ENCODE assay signal across 13 cellular contexts in genomic region chr2:149743842-149744468, GRCh38.
DNase-seq lines count a peak whose midpoint lies in the region; ATAC-seq and TF ChIP-seq lines count a peak whose summit lies in the region.
"Had no signal": no experiment of that assay in that cellular context is flagged by ENCODE, and none has a peak within 500 bp of the region (broad histone marks: within the 10 kb centered on the region; RNA-seq: fewer than 3 reads in every experiment).

No MANE protein-coding gene starts in this region.

- H3K36me3 Mint-ChIP-seq in GM23338 (ENCODE audit: low read depth), result no peaks in the 10 kb centered on the region

- H3K27me3 ChIP-seq in GM23338 (ENCODE audit: insufficient read depth) (no peaks in the 10 kb centered on the region), RWPE2 (ENCODE audit: insufficient read depth, poor library complexity, severe bottlenecking) (no peaks in the 10 kb centered on the region), skeletal muscle satellite cell (ENCODE audit: control insufficient read depth, insufficient read depth, low read length) (no peaks in the 10 kb centered on the region), uterus (no peaks in the 10 kb centered on the region)

- H3K4me3 ChIP-seq in GM23338, result no peak overlapping the region
- no peak overlapping the region for H3K4me3 ChIP-seq in RWPE2 (ENCODE audit: severe bottlenecking)
- no peak overlapping the region for H3K4me3 ChIP-seq in fibroblast of mammary gland (ENCODE audit: control insufficient read depth, low read depth, low read length)
- H3K4me3 ChIP-seq in skeletal muscle satellite cell (ENCODE audit: low read length), result no peak overlapping the region
- H3K4me3 ChIP-seq in uterus, result no peak overlapping the region

- DNase-seq in GM23338 (ENCODE audit: low spot score) (no peak), RWPE2 (ENCODE audit: low spot score) (no peak), fibroblast of mammary gland (ENCODE audit: low read depth) (peak; percentile 98), LoVo (ENCODE audit: low spot score) (no peak), putamen (ENCODE audit: low spot score) (no peak), uterus (no peak), NCI-H2081 treated with DMSO at 0.1 percent for 48 hours (lab: John Stamatoyannopoulos, UW) (no peak)
- DNase-seq: DND-41; left colon; NCI-H1930; stimulated activated naive CD8-positive, alpha-beta T cell treated with anti-CD3 and anti-CD28 coated beads, Interleukin-15, Interleukin-2, amounts not matched to agents 100 U/mL and 50 U/mL, for 24 hours; T-helper 9 cell had no signal

- H3K9me3 ChIP-seq in RWPE2 (ENCODE audit: severe bottlenecking), result no peaks in the 10 kb centered on the region
- no peaks in the 10 kb centered on the region for H3K9me3 ChIP-seq in skeletal muscle satellite cell (replicated peaks; ENCODE audit: low read length)
- no peaks in the 10 kb centered on the region for H3K9me3 ChIP-seq in uterus

- no peak overlapping the region for H3K4me2 ChIP-seq in GM23338
- H3K4me2 ChIP-seq in skeletal muscle satellite cell (ENCODE audit: low read length), result peak overlapping the region; percentile 58

- intact Hi-C loops in uterus (cut with DNase I; ENCODE audit: low total_unique reads), result no loop called here

- no peak for ATAC-seq in GM23338
- peak; percentile 80 for ATAC-seq in RWPE2 (ENCODE audit: low read depth)
- ATAC-seq: left colon; stimulated activated naive CD8-positive, alpha-beta T cell treated with anti-CD3 and anti-CD28 coated beads, Interleukin-15, Interleukin-2, amounts not matched to agents 100 U/mL and 50 U/mL, for 24 hours had no signal

- no peaks in the 10 kb centered on the region for H4K20me1 ChIP-seq in GM23338 (replicated peaks; ENCODE audit: insufficient read depth)

- H3F3A ChIP-seq in GM23338 (replicated peaks; ENCODE audit: low read depth), result no peaks in the 10 kb centered on the region

- TF ChIP-seq POLR2A in uterus (IDR thresholded peaks at IDR 0.05), result no peak

- H3K9me2 ChIP-seq in GM23338 (ENCODE audit: insufficient read depth), result peaks cover 8% of the 10 kb centered on the region; the same call in 1 of the 2 replicates

- H2AFZ ChIP-seq in GM23338, result peak overlapping the region; percentile 38; the same call in 1 of the 2 replicates

- no peaks in the 10 kb centered on the region for H3K79me2 ChIP-seq in GM23338 (replicated peaks; ENCODE audit: insufficient read depth)

- TF ChIP-seq CTCF in GM23338 (conservative IDR thresholded peaks at IDR 0.05; ENCODE audit: low read depth in 2 of 2) (no peak), RWPE2 (IDR thresholded peaks at IDR 0.05; ENCODE audit: poor library complexity, severe bottlenecking) (no peak), fibroblast of mammary gland (conservative IDR thresholded peaks at IDR 0.05; ENCODE audit: control insufficient read depth, insufficient read depth, low read depth, low read length) (peak; percentile 20), uterus (IDR thresholded peaks at IDR 0.05) (no peak)

- H3K27ac ChIP-seq in GM23338 (ENCODE audit: low read depth) (no peak overlapping the region), RWPE2 (ENCODE audit: poor library complexity, severe bottlenecking) (peak overlapping the region; percentile 18), uterus (no peak overlapping the region)

- H3K4me3 Mint-ChIP-seq in GM23338, result no peak overlapping the region

- H3K27ac Mint-ChIP-seq in GM23338, result no peak overlapping the region

- no peaks in the 10 kb centered on the region for H3K36me3 ChIP-seq in GM23338 (ENCODE audit: insufficient read depth)
- H3K36me3 ChIP-seq in RWPE2 (ENCODE audit: low read depth), result no peaks in the 10 kb centered on the region
- no peaks in the 10 kb centered on the region for H3K36me3 ChIP-seq in skeletal muscle satellite cell (ENCODE audit: insufficient read depth, low read length)
- no peaks in the 10 kb centered on the region for H3K36me3 ChIP-seq in uterus

- H3K4me1 ChIP-seq in GM23338 (ENCODE audit: insufficient read depth) (no peaks in the 10 kb centered on the region), RWPE2 (ENCODE audit: insufficient read depth, poor library complexity, severe bottlenecking) (peaks cover 17% of the 10 kb centered on the region), skeletal muscle satellite cell (ENCODE audit: control insufficient read depth, insufficient read depth, low read length) (peaks cover 58% of the 10 kb centered on the region), uterus (no peaks in the 10 kb centered on the region)

- no peaks in the 10 kb centered on the region for H3K27me3 Mint-ChIP-seq in GM23338 (ENCODE audit: insufficient read depth, low read depth, poor library complexity)

- peaks cover 7% of the 10 kb centered on the region for H3K4me1 Mint-ChIP-seq in GM23338

- no peaks in the 10 kb centered on the region for H3K9me3 Mint-ChIP-seq in GM23338

- peak overlapping the region; percentile 57 for H3K9ac ChIP-seq in skeletal muscle satellite cell (ENCODE audit: low read depth, low read length)

TF ChIP-seq in GM23338, 12 proteins besides CTCF, POLR2A, EP300 and RAD21 (continues in another document):
- TF ChIP-seq ZNF331 (CRISPR knock-in tag; IDR thresholded peaks at IDR 0.05; ENCODE audit: low read depth) (no peak), EZH2phosphoT487 (IDR thresholded peaks at IDR 0.05; ENCODE audit: unreplicated experiment) (no peak), EZH2 (IDR thresholded peaks at IDR 0.05; ENCODE audit: low read depth, unreplicated experiment) (no peak), ETS1 (IDR thresholded peaks at IDR 0.05) (no peak), REST (IDR thresholded peaks at IDR 0.05; ENCODE audit: unreplicated experiment) (no peak)
